8 cellular contexts compared by ENCODE assay signal in genomic region chr1:12177999-12178441, GRCh38. TPM values are rescaled to one million over a fixed set of nuclear protein-coding genes. Genes with fewer than 3 reads are reported as not detected.
DNase-seq lines count a peak whose midpoint lies in the region; ATAC-seq and TF ChIP-seq lines count a peak whose summit lies in the region.

No MANE protein-coding gene starts in this region.

- TF ChIP-seq CTCF in HFFc6 (IDR thresholded peaks at IDR 0.05) (no peak), left lung (IDR thresholded peaks at IDR 0.05) (no peak)

- H3K9me3 Mint-ChIP-seq in HFFc6 = no peaks in the 10 kb centered on the region

- H3K27me3 Mint-ChIP-seq in HFFc6 (ENCODE audit: insufficient read depth) (peaks cover 4% of the 10 kb centered on the region), T-helper 17 cell (no peaks in the 10 kb centered on the region)

- H3K36me3 ChIP-seq in left lung = peaks cover 0 to 18% of the 10 kb centered on the region in 2 donors

- H3K27ac ChIP-seq in left lung = peak overlapping the region; percentile 72 to 94

- ATAC-seq in T-helper 17 cell (peak; percentile 75), left lung (peak; percentile 3), HG03135 (IDR thresholded peaks at IDR 0.05; ENCODE audit: unreplicated experiment) (no peak), HG03159 (IDR thresholded peaks at IDR 0.05; ENCODE audit: unreplicated experiment) (no peak)

- H3K4me1 ChIP-seq in left lung = peaks cover 61 to 100% of the 10 kb centered on the region in 2 donors

- H3K4me1 Mint-ChIP-seq in HFFc6 (ENCODE audit: low read depth) (peaks cover 17% of the 10 kb centered on the region), T-helper 17 cell (peaks cover 80% of the 10 kb centered on the region)

- H3K27ac Mint-ChIP-seq in HFFc6 (peak overlapping the region; percentile 83), T-helper 17 cell (peak overlapping the region; percentile 100)

- H3K4me3 Mint-ChIP-seq in HFFc6 = peak overlapping the region; percentile 46; the same call in 1 of the 2 replicates
- H3K4me3 Mint-ChIP-seq in T-helper 17 cell = peak overlapping the region; percentile 94

- no peaks in the 10 kb centered on the region for H3K27me3 ChIP-seq in left lung

- peak; percentile 76 for DNase-seq in HFFc6
- DNase-seq in T-helper 17 cell = peak; percentile 75 to 87 (median 76)
- DNase-seq in amniotic epithelial cell (ENCODE audit: low read depth) = peak; percentile 74
- DNase-seq in left lung = peak; percentile 79 to 89
- peak; percentile 82 for DNase-seq in stimulated activated CD8-positive, alpha-beta memory T cell treated with anti-CD3 and anti-CD28 coated beads, Interleukin-15, amount 100 ng/mL, for 24 hours (ENCODE audit: low read depth)
- no peak for DNase-seq in NCI-H1694 treated with DMSO at 0.1 percent for 48 hours (lab: John Stamatoyannopoulos, UW)

- no peak overlapping the region for H3K4me3 ChIP-seq in left lung

- no peaks in the 10 kb centered on the region for H3K9me3 ChIP-seq in T-helper 17 cell (ENCODE audit: control insufficient read depth, low read length, poor library complexity, severe bottlenecking)
- no peaks in the 10 kb centered on the region for H3K9me3 ChIP-seq in left lung

- no peaks in the 10 kb centered on the region for H3K36me3 Mint-ChIP-seq in HFFc6 (ENCODE audit: low read depth)
- peaks cover 2% of the 10 kb centered on the region for H3K36me3 Mint-ChIP-seq in T-helper 17 cell (ENCODE audit: low read depth)

- intact Hi-C loops in left lung (cut with DNase I) = no loop called here

RNA-seq across cellular contexts. Expression of gene TNFRSF1B, which starts 11.2 kb away (rescaled TPM):
- total RNA-seq in HFFc6 (2021; fragmentation: NEBNext Ultra II Directional; extraction: Animal tissue kit (Norgen Biotek cat#: 25700)) = under 1 TPM; 0.14 to 0.66 (median 0.33) TPM
- 100 to 1,000 TPM; 127 to 132 TPM for total RNA-seq in T-helper 17 cell
- 100 to 1,000 TPM in 1 of 2 donors, 10 to 100 TPM in 1; 33.0 to 109 TPM for total RNA-seq in left lung

RNA-seq across cellular contexts. Expression of gene VPS13D, which starts 51.8 kb away (rescaled TPM):
- 10 to 100 TPM; 18.8 to 29.5 (median 21.5) TPM for total RNA-seq in HFFc6 (2021; fragmentation: NEBNext Ultra II Directional; extraction: Animal tissue kit (Norgen Biotek cat#: 25700))
- total RNA-seq in T-helper 17 cell = 10 to 100 TPM; 63.5 to 67.6 TPM
- total RNA-seq in left lung = 10 to 100 TPM; 58.4 to 62.3 TPM

Comparison
In these comparisons a context has a peak if more than half of its experiments do, and no peak if none do; other contexts are left out.
1. ATAC-seq: peak in T-helper 17 cell (single experiment) and left lung (single experiment); none in HG03135 (single experiment) and HG03159 (single experiment).
2. RNA of gene TNFRSF1B, which starts 11.2 kb away (total RNA-seq): 127 to 132 TPM in T-helper 17 cell and 33.0 to 109 TPM in left lung; 0.14 to 0.66 TPM in HFFc6; every median in the first group is over 10 times any median in the second.